Comparison of ENCODE assay signal across 23 cellular contexts in the genomic region with DNA sequence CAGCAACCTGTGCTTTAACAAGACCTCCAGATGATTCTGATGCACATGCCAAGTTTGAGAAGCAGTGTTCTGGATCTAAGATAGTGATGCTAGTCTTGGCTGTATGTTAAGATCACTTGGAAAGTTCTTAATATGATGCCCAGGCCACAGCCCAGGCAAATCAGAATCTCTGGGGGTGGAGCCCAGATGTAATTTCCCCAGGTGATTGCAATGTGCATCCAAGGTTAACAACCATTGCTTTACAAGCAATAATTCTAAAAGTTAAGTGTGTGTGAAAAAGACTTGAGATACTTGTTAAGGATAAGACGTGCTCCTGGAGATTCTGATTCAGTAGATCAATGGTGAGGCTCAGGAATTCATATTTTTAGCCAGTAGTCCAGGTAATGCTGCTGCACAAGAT.
"Had no signal": no experiment of that assay in that cellular context is flagged by ENCODE, and none has a peak within 500 bp of the region (broad histone marks: within the 10 kb centered on the region; RNA-seq: fewer than 3 reads in every experiment).

No MANE protein-coding gene starts in this region.

- H3K4me1 ChIP-seq: right lobe of liver had no signal

- H3K27me3 Mint-ChIP-seq: activated CD4-positive, alpha-beta memory T cell treated with anti-CD3 and anti-CD28 coated beads, Interleukin-2, amount 10 ng/mL, durations not matched to agents 7 days and 5 days; activated CD4-positive, alpha-beta T cell treated with anti-CD3 and anti-CD28 coated beads, Interleukin-2, amount 10 ng/mL, durations not matched to agents 7 days and 5 days; activated CD8-positive, alpha-beta memory T cell treated with anti-CD3 and anti-CD28 coated beads, Interleukin-2, amount 10 ng/mL, durations not matched to agents 7 days and 5 days; activated naive CD4-positive, alpha-beta T cell treated with anti-CD3 and anti-CD28 coated beads, Interleukin-2, amount 10 ng/mL, durations not matched to agents 7 days and 5 days; activated naive CD8-positive, alpha-beta T cell treated with anti-CD3 and anti-CD28 coated beads, Interleukin-2, amount 10 ng/mL, durations not matched to agents 7 days and 5 days; dendritic cell treated with granulocyte-macrophage colony-stimulating factor and Interleukin-4, amounts not matched to agents 40 ng/mL and 50 ng/mL, for 4 days; naive thymus-derived CD8-positive, alpha-beta T cell; stimulated activated naive CD8-positive, alpha-beta T cell treated with anti-CD3 and anti-CD28 coated beads, Interleukin-15, Interleukin-2, amounts not matched to agents 100 ng/mL and 50 ng/mL, for 24 hours; type B pancreatic cell had no signal

- H3K36me3 Mint-ChIP-seq: type B pancreatic cell had no signal

- H3K4me3 ChIP-seq: esophagus squamous epithelium, right lobe of liver, thoracic aorta, vagina had no signal

- H3K9me3 ChIP-seq: esophagus squamous epithelium, right lobe of liver, thoracic aorta, vagina had no signal

- H3K27ac ChIP-seq: esophagus squamous epithelium, right lobe of liver, thoracic aorta, vagina, VCaP had no signal

- H3K9me3 Mint-ChIP-seq: dendritic cell treated with granulocyte-macrophage colony-stimulating factor and Interleukin-4, amounts not matched to agents 40 ng/mL and 50 ng/mL, for 4 days; endodermal cell had no signal

- H3K27me3 ChIP-seq: brain microvascular endothelial cell, esophagus squamous epithelium, right lobe of liver, vagina had no signal

- ATAC-seq: activated CD4-positive, CD25-positive, alpha-beta regulatory T cell treated with anti-CD3 and anti-CD28 coated beads, Interleukin-2, amount 50 U/mL, for 24 hours; activated CD8-positive, alpha-beta memory T cell treated with anti-CD3 and anti-CD28 coated beads, Interleukin-2, amount 10 ng/mL, durations not matched to agents 7 days and 5 days; naive thymus-derived CD8-positive, alpha-beta T cell; right lobe of liver had no signal

- H3K36me3 ChIP-seq: brain microvascular endothelial cell, esophagus squamous epithelium, right lobe of liver, thoracic aorta, vagina had no signal

- H3K27ac Mint-ChIP-seq: activated CD4-positive, alpha-beta memory T cell treated with anti-CD3 and anti-CD28 coated beads, Interleukin-2, amount 10 ng/mL, durations not matched to agents 7 days and 5 days; activated CD4-positive, alpha-beta T cell treated with anti-CD3 and anti-CD28 coated beads, Interleukin-2, amount 10 ng/mL, durations not matched to agents 7 days and 5 days; activated CD8-positive, alpha-beta memory T cell treated with anti-CD3 and anti-CD28 coated beads, Interleukin-2, amount 10 ng/mL, durations not matched to agents 7 days and 5 days; activated naive CD4-positive, alpha-beta T cell treated with anti-CD3 and anti-CD28 coated beads, Interleukin-2, amount 10 ng/mL, durations not matched to agents 7 days and 5 days; activated naive CD8-positive, alpha-beta T cell treated with anti-CD3 and anti-CD28 coated beads, Interleukin-2, amount 10 ng/mL, durations not matched to agents 7 days and 5 days; dendritic cell treated with granulocyte-macrophage colony-stimulating factor and Interleukin-4, amounts not matched to agents 40 ng/mL and 50 ng/mL, for 4 days; endodermal cell; type B pancreatic cell had no signal

- H3K4me3 Mint-ChIP-seq: activated CD4-positive, alpha-beta memory T cell treated with anti-CD3 and anti-CD28 coated beads, Interleukin-2, amount 10 ng/mL, durations not matched to agents 7 days and 5 days; activated CD4-positive, alpha-beta T cell treated with anti-CD3 and anti-CD28 coated beads, Interleukin-2, amount 10 ng/mL, durations not matched to agents 7 days and 5 days; activated CD8-positive, alpha-beta memory T cell treated with anti-CD3 and anti-CD28 coated beads, Interleukin-2, amount 10 ng/mL, durations not matched to agents 7 days and 5 days; activated naive CD4-positive, alpha-beta T cell treated with anti-CD3 and anti-CD28 coated beads, Interleukin-2, amount 10 ng/mL, durations not matched to agents 7 days and 5 days; activated naive CD8-positive, alpha-beta T cell treated with anti-CD3 and anti-CD28 coated beads, Interleukin-2, amount 10 ng/mL, durations not matched to agents 7 days and 5 days; dendritic cell treated with granulocyte-macrophage colony-stimulating factor and Interleukin-4, amounts not matched to agents 40 ng/mL and 50 ng/mL, for 4 days; endodermal cell; stimulated activated naive CD8-positive, alpha-beta T cell treated with anti-CD3 and anti-CD28 coated beads, Interleukin-15, Interleukin-2, amounts not matched to agents 100 ng/mL and 50 ng/mL, for 24 hours; type B pancreatic cell had no signal

- DNase-seq: activated CD4-positive, alpha-beta memory T cell treated with anti-CD3 and anti-CD28 coated beads, Interleukin-2, amount 10 ng/mL, durations not matched to agents 7 days and 5 days; activated CD4-positive, alpha-beta T cell treated with anti-CD3 and anti-CD28 coated beads, Interleukin-2, amount 10 ng/mL, durations not matched to agents 7 days and 5 days; activated CD8-positive, alpha-beta memory T cell treated with anti-CD3 and anti-CD28 coated beads, Interleukin-2, amount 10 ng/mL, durations not matched to agents 7 days and 5 days; activated effector memory CD4-positive, alpha-beta T cell treated with anti-CD3 and anti-CD28 coated beads, Interleukin-2, amount 50 U/mL, for 16 hours; activated naive CD4-positive, alpha-beta T cell treated with anti-CD3 and anti-CD28 coated beads, Interleukin-2, amount 10 ng/mL, durations not matched to agents 7 days and 5 days; activated naive CD8-positive, alpha-beta T cell treated with anti-CD3 and anti-CD28 coated beads, Interleukin-2, amount 10 ng/mL, durations not matched to agents 7 days and 5 days; brain microvascular endothelial cell; central memory CD4-positive, alpha-beta T cell; endodermal cell; esophagus squamous epithelium; midbrain; naive thymus-derived CD8-positive, alpha-beta T cell; right lobe of liver; stimulated activated CD4-positive, alpha-beta T cell treated with anti-CD3 and anti-CD28 coated beads, Interleukin-12 subunit alpha, Interleukin-12 subunit beta, amount 100 ng/mL, for 4 hours; stimulated activated CD4-positive, alpha-beta T cell treated with anti-CD3 and anti-CD28 coated beads, Interleukin-4, amount 100 ng/mL, for 1 hour; T-helper 9 cell had no signal
